7 cellular contexts compared by ENCODE assay signal in genomic region chr2:38074775-38075435, GRCh38. TPM values are rescaled to one million over a fixed set of nuclear protein-coding genes. Genes with fewer than 3 reads are reported as not detected.
DNase-seq lines count a peak whose midpoint lies in the region; ATAC-seq and TF ChIP-seq lines count a peak whose summit lies in the region.

No MANE protein-coding gene starts in this region.

- 31% methylated on average over 39 of the region's 76 CpGs; no CpG with 5 or more reads in 1 of the 2 experiments for WGBS in IMR-90 (ENCODE audit: extremely low coverage in 2 of 2, insufficient read length in 1 of 2), 2 experiments

- H3K56ac ChIP-seq in IMR-90 (ENCODE audit: extremely low read depth, insufficient read depth, low read length), result no peak overlapping the region

- H3K4me3 ChIP-seq in IMR-90 (ENCODE audit: insufficient read depth, low read depth, low read length) (no peak overlapping the region), iPS-11a (ENCODE audit: low read depth, low read length) (peak overlapping the region; percentile 29), skeletal muscle tissue (ENCODE audit: low read length in 3 of 3) (peak overlapping the region; percentile 67 to 72 (median 70))

- in situ Hi-C loops in IMR-90 (cut with MboI; ENCODE audit: low sequenced_read_pairs), result loop anchor here (10.0 kb wide), 1 partner anchor 200 kb away; no protein-coding TSS in a partner anchor

- H3K4me2 ChIP-seq in IMR-90 (ENCODE audit: low read depth, low read length), result no peak overlapping the region; the same call in 1 of the 2 replicates

- peaks cover 4% of the 10 kb centered on the region; the same call in 1 of the 2 replicates for H3K36me3 ChIP-seq in IMR-90 (ENCODE audit: control insufficient read depth, insufficient read depth, low read length)
- no peaks in the 10 kb centered on the region for H3K36me3 ChIP-seq in skeletal muscle tissue (ENCODE audit: control insufficient read depth in 3 of 3, insufficient read depth in 3 of 3, low read length in 3 of 3)

- peaks cover 4% of the 10 kb centered on the region; the same call in 1 of the 2 replicates for H3K9me1 ChIP-seq in IMR-90 (ENCODE audit: insufficient read depth, low read length)

- H3K4me1 ChIP-seq in IMR-90 (ENCODE audit: control insufficient read depth, insufficient read depth, low read length) (no peaks in the 10 kb centered on the region), skeletal muscle tissue (ENCODE audit: control insufficient read depth in 3 of 3, insufficient read depth in 3 of 3, low read length in 3 of 3) (peaks cover 21 to 32% (median 32%) of the 10 kb centered on the region in 3 donors)

- ATAC-seq in IMR-90 (ENCODE audit: low read depth) (no peak), GM21723 (IDR thresholded peaks at IDR 0.05; ENCODE audit: unreplicated experiment) (no peak), HG03342 (IDR thresholded peaks at IDR 0.05; ENCODE audit: unreplicated experiment) (no peak)

- no peaks in the 10 kb centered on the region for H4K20me1 ChIP-seq in IMR-90 (ENCODE audit: insufficient read depth, low read length)

- no peak overlapping the region; the same call in 1 of the 2 replicates for H3K18ac ChIP-seq in IMR-90 (ENCODE audit: low read depth, low read length)

- no peak overlapping the region for H3K4ac ChIP-seq in IMR-90 (ENCODE audit: low read depth, low read length)

- no peak overlapping the region for H4K5ac ChIP-seq in IMR-90 (ENCODE audit: low read depth, low read length)

- peak overlapping the region; percentile 9; the same call in 1 of the 2 replicates for H2AK5ac ChIP-seq in IMR-90 (ENCODE audit: low read depth, low read length)

- H2AK9ac ChIP-seq in IMR-90 (replicated peaks; ENCODE audit: low read depth, low read length, poor library complexity), result no peak overlapping the region

- no peak overlapping the region for H3K23ac ChIP-seq in IMR-90 (ENCODE audit: low read depth, low read length)

- peaks cover 21% of the 10 kb centered on the region for H3K9me3 ChIP-seq in IMR-90 (ENCODE audit: control insufficient read depth, insufficient read depth, low read length)
- peaks cover 0 to 2% (median 0%) of the 10 kb centered on the region in 3 donors for H3K9me3 ChIP-seq in skeletal muscle tissue (ENCODE audit: control insufficient read depth in 3 of 3, low read length in 3 of 3)

- no peak overlapping the region for H4K8ac ChIP-seq in IMR-90 (ENCODE audit: low read depth in 2 of 2, low read length in 2 of 2)

- H4K91ac ChIP-seq in IMR-90 (ENCODE audit: insufficient read depth, low read depth, low read length), result no peak overlapping the region

- no peak overlapping the region for H3K9ac ChIP-seq in IMR-90 (ENCODE audit: low read depth, low read length)
- peak overlapping the region in 2 of 3 donors; percentile 59 to 72 for H3K9ac ChIP-seq in skeletal muscle tissue (ENCODE audit: low read depth in 1 of 3, low read length in 3 of 3)

- no peak overlapping the region for H2BK20ac ChIP-seq in IMR-90 (ENCODE audit: low read depth, low read length)

- H3K27me3 ChIP-seq in IMR-90 (ENCODE audit: control insufficient read depth, insufficient read depth, low read length), result peaks cover 27% of the 10 kb centered on the region
- H3K27me3 ChIP-seq in skeletal muscle tissue (ENCODE audit: control insufficient read depth in 3 of 3, insufficient read depth in 3 of 3, low read length in 3 of 3), result peaks cover 28 to 46% (median 43%) of the 10 kb centered on the region in 3 donors

- CTCF ChIA-PET in IMR-90 (lab: Yijun Ruan, JAX), result interaction anchor here (1.2 kb wide), 1 partner anchor 679 kb away, joined by 3 read pairs; no protein-coding TSS in a partner anchor

- no peak for DNase-seq in IMR-90
- DNase-seq in SIG-M5 treated with dmso at 0.1 percent for 504 hours (lab: John Stamatoyannopoulos, UW; ENCODE audit: unreplicated experiment), result no peak

- H2BK5ac ChIP-seq in IMR-90 (ENCODE audit: low read depth, low read length, poor library complexity, severe bottlenecking), result no peak overlapping the region

- H3K27ac ChIP-seq in IMR-90 (ENCODE audit: insufficient read depth, low read length), result no peak overlapping the region
- H3K27ac ChIP-seq in angular gyrus (ENCODE audit: low read depth, low read length), result peak overlapping the region; percentile 40
- H3K27ac ChIP-seq in skeletal muscle tissue (ENCODE audit: low read depth, low read length), result peak overlapping the region; percentile 70

- no peak overlapping the region for H3K14ac ChIP-seq in IMR-90 (replicated peaks; ENCODE audit: low read depth, low read length)

- BruUV-seq in IMR-90 (replicated peaks; lab: Mats Ljungman, UMichigan), result no TSS peak

- dilution Hi-C loops in IMR-90 (cut with HindIII; ENCODE audit: low sequenced_read_pairs, unreplicated experiment), result no loop called here

- TF ChIP-seq RAD21 in IMR-90 (IDR thresholded peaks at IDR 0.05; ENCODE audit: low read length), result no peak

- POLR2A ChIA-PET in IMR-90 (lab: Charles Lee; ENCODE audit: unreplicated experiment), result no interaction called here

- no peak for TF ChIP-seq CTCF in IMR-90 (conservative IDR thresholded peaks at IDR 0.05; ENCODE audit: low read depth, low read length)

- no peak for TF ChIP-seq POLR2A in IMR-90 (IDR thresholded peaks at IDR 0.05; ENCODE audit: low read depth, low read length)

- peak overlapping the region; percentile 26 for H2AFZ ChIP-seq in IMR-90 (replicated peaks; ENCODE audit: low read length, poor library complexity)

- intact Hi-C loops in IMR-90 (cut with micrococcal nuclease), result loop anchor here (5.0 kb wide), 1 partner anchor 42 kb away; no protein-coding TSS in a partner anchor

- H2BK15ac ChIP-seq in IMR-90 (ENCODE audit: low read depth, low read length), result no peak overlapping the region

- no peaks in the 10 kb centered on the region for H3K79me1 ChIP-seq in IMR-90 (ENCODE audit: low read depth in 1 of 2, low read length in 2 of 2)

- no peak overlapping the region; the same call in 1 of the 2 replicates for H2BK120ac ChIP-seq in IMR-90 (ENCODE audit: low read depth, low read length)

TF ChIP-seq in IMR-90, 13 proteins besides CTCF, POLR2A, EP300 and RAD21:
- TF ChIP-seq FOS (IDR thresholded peaks at IDR 0.05; ENCODE audit: low read depth, low read length) (no peak), CHD1 (IDR thresholded peaks at IDR 0.05; ENCODE audit: low read depth, low read length) (no peak), USF2 (IDR thresholded peaks at IDR 0.05; ENCODE audit: low read depth, low read length) (no peak), CEBPB (IDR thresholded peaks at IDR 0.05; ENCODE audit: low read depth, low read length) (no peak), RFX5 (IDR thresholded peaks at IDR 0.05; ENCODE audit: low read depth, low read length) (no peak), MAZ (IDR thresholded peaks at IDR 0.05; ENCODE audit: borderline replicate concordance, low read depth, low read length) (no peak), ELK1 (IDR thresholded peaks at IDR 0.05; ENCODE audit: borderline replicate concordance, low read depth, low read length) (no peak), MAFK (IDR thresholded peaks at IDR 0.05; ENCODE audit: low read depth, low read length) (no peak), MXI1 (IDR thresholded peaks at IDR 0.05; ENCODE audit: borderline replicate concordance, low read depth, low read length) (no peak), BHLHE40 (IDR thresholded peaks at IDR 0.05; ENCODE audit: low read depth, low read length) (no peak), RCOR1 (IDR thresholded peaks at IDR 0.05; ENCODE audit: insufficient replicate concordance, low read length) (no peak), SMC3 (IDR thresholded peaks at IDR 0.05; ENCODE audit: low read depth, low read length) (no peak), NFE2L2 (IDR thresholded peaks at IDR 0.05; ENCODE audit: low read depth, low read length) (no peak)

RNA-seq across cellular contexts. Expression of gene CYP1B1, which starts 1.0 kb away (rescaled TPM):
- total RNA-seq in IMR-90 (2012; rRNA removed) (1.1 and 1.9 TPM in 2 replicates), skeletal muscle tissue (4.7 TPM)
- 0.65 and 0.77 TPM in 2 replicates for polyA plus RNA-seq in IMR-90 (2012; rRNA removed)
- polyA plus RNA-seq in IMR-90 (2012; cell fraction: cytosol; rRNA removed), result 0.69 and 1.8 TPM in 2 replicates
- polyA plus RNA-seq in IMR-90 (2012; cell fraction: nucleus; rRNA removed; ENCODE audit: low replicate concordance), result 1.5 and 2.4 TPM in 2 replicates
